1 cellular context compared by ENCODE assay signal in the genomic region with DNA sequence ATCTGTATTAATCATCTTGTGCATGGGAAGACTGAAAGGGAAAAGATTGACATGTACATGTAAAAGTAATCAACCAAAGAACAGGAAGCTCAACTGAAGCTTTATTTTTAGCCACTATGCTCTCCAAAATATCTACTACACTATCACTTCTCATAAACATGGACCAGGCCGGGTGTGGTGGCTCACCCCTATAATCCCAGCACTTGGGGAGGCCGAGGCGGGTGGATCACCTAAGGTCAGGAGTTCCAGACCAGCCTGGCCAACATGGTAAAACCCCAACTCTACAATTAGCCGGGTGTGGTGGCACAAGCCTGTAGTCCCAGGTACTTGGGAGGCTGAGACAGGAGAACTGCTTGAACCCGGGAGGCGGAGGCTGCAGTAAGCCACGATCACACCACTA.
TF ChIP-seq lines count a peak whose summit lies in the region.

No MANE protein-coding gene starts in this region.

TF ChIP-seq in K562, 482 proteins besides CTCF, POLR2A, EP300 and RAD21:
- peak; percentile 20; the same call in 1 of the 2 replicates for TF ChIP-seq RBFOX2 (IDR thresholded peaks at IDR 0.05; ENCODE audit: low read depth, low read length)
- TF ChIP-seq, protein P1, sequence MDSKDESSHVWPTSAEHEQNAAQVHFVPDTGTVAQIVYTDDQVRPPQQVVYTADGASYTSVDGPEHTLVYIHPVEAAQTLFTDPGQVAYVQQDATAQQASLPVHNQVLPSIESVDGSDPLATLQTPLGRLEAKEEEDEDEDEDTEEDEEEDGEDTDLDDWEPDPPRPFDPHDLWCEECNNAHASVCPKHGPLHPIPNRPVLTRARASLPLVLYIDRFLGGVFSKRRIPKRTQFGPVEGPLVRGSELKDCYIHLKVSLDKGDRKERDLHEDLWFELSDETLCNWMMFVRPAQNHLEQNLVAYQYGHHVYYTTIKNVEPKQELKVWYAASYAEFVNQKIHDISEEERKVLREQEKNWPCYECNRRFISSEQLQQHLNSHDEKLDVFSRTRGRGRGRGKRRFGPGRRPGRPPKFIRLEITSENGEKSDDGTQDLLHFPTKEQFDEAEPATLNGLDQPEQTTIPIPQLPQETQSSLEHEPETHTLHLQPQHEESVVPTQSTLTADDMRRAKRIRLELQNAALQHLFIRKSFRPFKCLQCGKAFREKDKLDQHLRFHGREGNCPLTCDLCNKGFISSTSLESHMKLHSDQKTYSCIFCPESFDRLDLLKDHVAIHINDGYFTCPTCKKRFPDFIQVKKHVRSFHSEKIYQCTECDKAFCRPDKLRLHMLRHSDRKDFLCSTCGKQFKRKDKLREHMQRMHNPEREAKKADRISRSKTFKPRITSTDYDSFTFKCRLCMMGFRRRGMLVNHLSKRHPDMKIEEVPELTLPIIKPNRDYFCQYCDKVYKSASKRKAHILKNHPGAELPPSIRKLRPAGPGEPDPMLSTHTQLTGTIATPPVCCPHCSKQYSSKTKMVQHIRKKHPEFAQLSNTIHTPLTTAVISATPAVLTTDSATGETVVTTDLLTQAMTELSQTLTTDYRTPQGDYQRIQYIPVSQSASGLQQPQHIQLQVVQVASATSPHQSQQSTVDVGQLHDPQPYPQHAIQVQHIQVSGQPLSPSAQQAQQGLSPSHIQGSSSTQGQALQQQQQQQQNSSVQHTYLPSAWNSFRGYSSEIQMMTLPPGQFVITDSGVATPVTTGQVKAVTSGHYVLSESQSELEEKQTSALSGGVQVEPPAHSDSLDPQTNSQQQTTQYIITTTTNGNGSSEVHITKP (IDR thresholded peaks at IDR 0.05; ENCODE audit: partially characterized antibody) = peak; percentile 42
